In genomic region chr9:33816327-33817252, GRCh38 we compare ENCODE assay signal across 1 cellular context.
TF ChIP-seq lines count a peak whose summit lies in the region.

UBE2R2 (plus strand) TSS chr9:33817160; CDS start chr9:33817758, 598 bp downstream.

TF ChIP-seq in K562, 482 proteins besides CTCF, POLR2A, EP300 and RAD21 (continued from another document and continues in another):
- 0 out of 2 replicates have a peak, but pooled peaks have one; percentile 11 for TF ChIP-seq LEF1 (IDR thresholded peaks at IDR 0.05)
- TF ChIP-seq ZNF444 (CRISPR knock-in tag; IDR thresholded peaks at IDR 0.05) = 0 out of 2 replicates have a peak, but pooled peaks have one; percentile 29
- peak; percentile 77 for TF ChIP-seq POLR2B (IDR thresholded peaks at IDR 0.05; ENCODE audit: low read depth, partially characterized antibody)
- no peak for TF ChIP-seq ZFP30 (CRISPR knock-in tag; IDR thresholded peaks at IDR 0.05; ENCODE audit: borderline replicate concordance)
- 0 out of 2 replicates have a peak, but pooled peaks have one; percentile 22 for TF ChIP-seq REST (CRISPR knock-in tag; IDR thresholded peaks at IDR 0.05; ENCODE audit: low read depth)
- TF ChIP-seq MYC (IDR thresholded peaks at IDR 0.05; ENCODE audit: low read depth, low read length) = peak; percentile 75
- peak; percentile 83; the same call in 1 of the 2 replicates for TF ChIP-seq MYC (CRISPR knock-in tag; IDR thresholded peaks at IDR 0.05; ENCODE audit: borderline replicate concordance, low read depth)
- no peak for TF ChIP-seq ZNF644 (tag; IDR thresholded peaks at IDR 0.05; ENCODE audit: low read depth)
- TF ChIP-seq RBM14 (IDR thresholded peaks at IDR 0.05; ENCODE audit: borderline replicate concordance, insufficient read depth, low read depth, low read length) = no peak
- peak; percentile 4; the same call in 1 of the 2 replicates for TF ChIP-seq SPI1 (IDR thresholded peaks at IDR 0.05; ENCODE audit: borderline replicate concordance, low read depth, low read length)
- peak; percentile 92 for TF ChIP-seq SAFB (IDR thresholded peaks at IDR 0.05; ENCODE audit: borderline replicate concordance, low read depth, low read length)
- peak; percentile 49 for TF ChIP-seq HCFC1 (IDR thresholded peaks at IDR 0.05; ENCODE audit: low read depth, low read length)
- TF ChIP-seq SUPT5H (IDR thresholded peaks at IDR 0.05) = peak; percentile 80
- peak; percentile 62; the same call in 1 of the 2 replicates for TF ChIP-seq SOX6 (IDR thresholded peaks at IDR 0.05)
- peak; percentile 37; the same call in 1 of the 2 replicates for TF ChIP-seq SMAD4 (CRISPR knock-in tag; conservative IDR thresholded peaks at IDR 0.05)
- peak; percentile 89 to 90 for TF ChIP-seq NRF1 (conservative IDR thresholded peaks at IDR 0.05 in 1 of 2, IDR thresholded peaks at IDR 0.05 in 1 of 2)
- peak; percentile 9; the same call in 1 of the 2 replicates for TF ChIP-seq POLR2H (tag; IDR thresholded peaks at IDR 0.05; ENCODE audit: low read depth)
- TF ChIP-seq ARID4B (CRISPR knock-in tag; IDR thresholded peaks at IDR 0.05) = peak; percentile 70
- no peak for TF ChIP-seq MCM2 (IDR thresholded peaks at IDR 0.05; ENCODE audit: low read depth)
- TF ChIP-seq TOE1 (IDR thresholded peaks at IDR 0.05; ENCODE audit: borderline replicate concordance) = peak; percentile 35; the same call in 1 of the 2 replicates
- TF ChIP-seq TOE1 (CRISPR knock-in tag; IDR thresholded peaks at IDR 0.05; ENCODE audit: borderline replicate concordance, low read depth) = no peak
- peak; percentile 50 for TF ChIP-seq SMAD1 (IDR thresholded peaks at IDR 0.05; ENCODE audit: low read depth, low read length, partially characterized antibody)
- peak; percentile 67 for TF ChIP-seq CCNT2 (IDR thresholded peaks at IDR 0.05; ENCODE audit: borderline replicate concordance, extremely low read depth, insufficient read length, low read depth, low read length)
- 0 out of 2 replicates have a peak, but pooled peaks have one; percentile 21 for TF ChIP-seq FOSL1 (tag; conservative IDR thresholded peaks at IDR 0.05)
- TF ChIP-seq RBBP5 (IDR thresholded peaks at IDR 0.05; ENCODE audit: borderline replicate concordance, insufficient read depth, low read length, poor library complexity, severe bottlenecking) = peak; percentile 17
- peak; percentile 57; the same call in 1 of the 2 replicates for TF ChIP-seq TARDBP (IDR thresholded peaks at IDR 0.05)
- TF ChIP-seq NFYB (IDR thresholded peaks at IDR 0.05; ENCODE audit: extremely low read depth, insufficient read length) = no peak
- TF ChIP-seq GTF3C2 (IDR thresholded peaks at IDR 0.05; ENCODE audit: borderline replicate concordance, extremely low read depth, insufficient read length) = no peak
- TF ChIP-seq BRF1 (IDR thresholded peaks at IDR 0.05; ENCODE audit: borderline replicate concordance, extremely low read depth, insufficient read length) = no peak
- TF ChIP-seq SP1 (CRISPR knock-in tag; IDR thresholded peaks at IDR 0.05) = peak; percentile 75
- no peak for TF ChIP-seq MEF2D (tag; conservative IDR thresholded peaks at IDR 0.05; ENCODE audit: low read depth)
- no peak for TF ChIP-seq NR2C2 (CRISPR knock-in tag; IDR thresholded peaks at IDR 0.05)
- TF ChIP-seq NR2C2 (tag; IDR thresholded peaks at IDR 0.05) = peak; percentile 93
- TF ChIP-seq SMARCE1 (IDR thresholded peaks at IDR 0.05) = peak; percentile 39; the same call in 1 of the 2 replicates
- TF ChIP-seq ZNF3 (CRISPR knock-in tag; IDR thresholded peaks at IDR 0.05) = no peak
- TF ChIP-seq CBX2 (IDR thresholded peaks at IDR 0.05; ENCODE audit: insufficient read depth, low read length, poor library complexity, severe bottlenecking) = no peak
- peak; percentile 64; the same call in 1 of the 2 replicates for TF ChIP-seq NR2C1 (IDR thresholded peaks at IDR 0.05)
- peak; percentile 78; the same call in 1 of the 2 replicates for TF ChIP-seq NR2C1 (tag; IDR thresholded peaks at IDR 0.05)
- peak in 1 of 2 experiments; percentile 75 for TF ChIP-seq E2F6 (IDR thresholded peaks at IDR 0.05; ENCODE audit: borderline replicate concordance in 1 of 2, extremely low read depth in 1 of 2, insufficient read depth in 1 of 2, insufficient read length in 1 of 2, low read depth in 1 of 2, low read length in 1 of 2, poor library complexity in 1 of 2, severe bottlenecking in 1 of 2)
- TF ChIP-seq MAZ (CRISPR knock-in tag; conservative IDR thresholded peaks at IDR 0.05 in 1 of 2, IDR thresholded peaks at IDR 0.05 in 1 of 2) = peak; percentile 65 to 91
- TF ChIP-seq EGR1 (conservative IDR thresholded peaks at IDR 0.05) = peak; percentile 61
- TF ChIP-seq NR0B1 (IDR thresholded peaks at IDR 0.05; ENCODE audit: partially characterized antibody) = no peak
- TF ChIP-seq TAL1 (IDR thresholded peaks at IDR 0.05) = no peak
- TF ChIP-seq CXXC5 (CRISPR knock-in tag; IDR thresholded peaks at IDR 0.05) = peak; percentile 77
- TF ChIP-seq FIP1L1 (IDR thresholded peaks at IDR 0.05; ENCODE audit: low read depth, low read length, poor library complexity, severe bottlenecking) = no peak
- 0 out of 2 replicates have a peak, but pooled peaks have one; percentile 77 for TF ChIP-seq E2F5 (CRISPR knock-in tag; IDR thresholded peaks at IDR 0.05)
- TF ChIP-seq ZNF263 (CRISPR knock-in tag; IDR thresholded peaks at IDR 0.05; ENCODE audit: borderline replicate concordance) = no peak; the same call in 1 of the 2 replicates
- TF ChIP-seq CREM (IDR thresholded peaks at IDR 0.05; ENCODE audit: low read depth) = peak; percentile 92
- no peak for TF ChIP-seq ZNF717 (CRISPR knock-in tag; IDR thresholded peaks at IDR 0.05)
- peak; percentile 61; the same call in 1 of the 2 replicates for TF ChIP-seq USF1 (CRISPR knock-in tag; IDR thresholded peaks at IDR 0.05)
- TF ChIP-seq ZBTB9 (CRISPR knock-in tag; IDR thresholded peaks at IDR 0.05) = 0 out of 2 replicates have a peak, but pooled peaks have one; percentile 27
- 0 out of 2 replicates have a peak, but pooled peaks have one; percentile 19 for TF ChIP-seq SMARCA4 (IDR thresholded peaks at IDR 0.05)
- peak; percentile 65 for TF ChIP-seq TAF1 (IDR thresholded peaks at IDR 0.05; ENCODE audit: control insufficient read depth, extremely low read depth, insufficient read depth, low read length, severe bottlenecking)
